Comparison of ENCODE assay signal across 7 cellular contexts in the genomic region with DNA sequence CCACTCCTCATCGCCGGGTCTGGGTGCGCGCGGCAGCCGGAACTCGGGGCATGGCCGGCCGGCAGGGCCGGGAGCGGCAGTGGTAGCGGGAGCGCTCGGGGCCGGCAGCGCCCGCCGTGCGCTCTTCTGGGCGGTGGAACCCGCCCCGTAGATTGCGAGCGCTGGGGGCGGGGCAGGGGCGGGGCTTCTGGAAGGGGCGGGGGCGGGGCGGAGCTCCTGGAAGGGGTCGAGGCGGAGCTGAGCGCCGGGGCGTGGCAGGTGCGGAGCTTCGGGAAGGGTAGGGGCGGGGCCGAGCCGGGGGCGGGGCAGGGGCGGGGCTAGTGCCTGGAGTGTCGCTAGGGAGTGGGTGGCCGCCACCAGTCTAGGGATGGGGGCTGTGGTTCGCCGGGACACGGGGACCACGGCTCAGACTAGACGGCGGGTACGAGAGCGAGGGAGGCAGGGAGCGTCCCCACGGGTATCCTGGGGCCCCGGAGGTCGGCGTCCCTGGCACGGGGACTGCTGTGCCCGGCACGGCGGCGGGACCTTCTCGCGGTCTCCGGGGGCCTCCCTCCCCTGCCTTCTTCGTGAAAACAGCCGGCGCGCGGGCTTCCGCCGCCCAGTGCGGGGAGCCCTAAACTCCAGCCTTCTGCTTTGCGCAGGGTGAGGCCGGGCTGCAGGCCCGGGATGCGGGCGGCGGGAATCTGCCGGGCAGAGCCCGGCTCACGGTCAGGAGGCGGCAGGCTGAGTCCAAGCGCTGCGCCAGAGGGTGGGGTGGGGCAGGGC. TPM values are rescaled to one million over a fixed set of nuclear protein-coding genes. Genes with fewer than 3 reads are reported as not detected.
A peak's percentile ranks its signal among the peaks of the same experiment; 100 is the strongest.
DNase-seq lines count a peak whose midpoint lies in the region; ATAC-seq and TF ChIP-seq lines count a peak whose summit lies in the region.

A gene (minus strand): TSS at position 128 of the 765 bp plus-strand sequence. CDS start 117 bp downstream, at position 11.

- H3K4me3 ChIP-seq in WERI-Rb-1 (ENCODE audit: low read depth, low read length) (peak within 1 kb of the TSS; percentile 57), breast epithelium (peak within 1 kb of the TSS; percentile 61 to 97 (median 85)), skin epidermis (peak within 1 kb of the TSS; percentile 62 to 84 (median 73))

- peaks cover 0 to 4% of the 10 kb centered on the region in 2 donors for H3K4me1 ChIP-seq in breast epithelium

- peak; percentile 91 for DNase-seq in NCI-H146 (lab: John Stamatoyannopoulos, UW)
- peak; percentile 88 for DNase-seq in WERI-Rb-1
- peak; percentile 84 to 86 for DNase-seq in breast epithelium (ENCODE audit: low spot score in 2 of 2)
- peak; percentile 98 for DNase-seq in iPS-NIHi11 (ENCODE audit: low spot score)

- intact Hi-C loops in breast epithelium (cut with DNase I; ENCODE audit: low total_unique reads) = loop anchor here (1.0 kb wide), 1 partner anchor 23 kb away; no protein-coding TSS in a partner anchor

- no peak for TF ChIP-seq CTCF in WERI-Rb-1 (IDR thresholded peaks at IDR 0.05; ENCODE audit: low read depth, low read length)
- TF ChIP-seq CTCF in breast epithelium (IDR thresholded peaks at IDR 0.05) = no peak

- H3K27me3 ChIP-seq in WERI-Rb-1 (ENCODE audit: insufficient read depth, low read depth, severe bottlenecking) = peaks cover 4% of the 10 kb centered on the region
- H3K27me3 ChIP-seq in breast epithelium = no peaks in the 10 kb centered on the region

- no peak for TF ChIP-seq POLR2A in breast epithelium (IDR thresholded peaks at IDR 0.05)

- ATAC-seq in GM18499 (IDR thresholded peaks at IDR 0.05; ENCODE audit: insufficient read depth, unreplicated experiment) = peak; percentile 40
- peak; percentile 70 for ATAC-seq in HG02678 (IDR thresholded peaks at IDR 0.05; ENCODE audit: unreplicated experiment)

- H3K36me3 ChIP-seq in WERI-Rb-1 = no peaks in the 10 kb centered on the region
- H3K36me3 ChIP-seq in breast epithelium = no peaks in the 10 kb centered on the region

- H3K27ac ChIP-seq in WERI-Rb-1 (peak within 1 kb of the TSS; percentile 80), breast epithelium (peak within 1 kb of the TSS; percentile 46 to 79), skin epidermis (peak within 1 kb of the TSS in 20 of 21 experiments; percentile 27 to 87 (median 72))

- no peaks in the 10 kb centered on the region for H3K9me3 ChIP-seq in WERI-Rb-1 (ENCODE audit: severe bottlenecking)
- H3K9me3 ChIP-seq in breast epithelium = no peaks in the 10 kb centered on the region

RNA-seq across cellular contexts. Expression of the gene that starts here (rescaled TPM):
- 10 to 100 TPM in 2 of 3 donors, 1 to 10 TPM in 1; 5.6 to 12.8 (median 11.7) TPM for total RNA-seq in breast epithelium

Comparison
In these comparisons a context has a peak if more than half of its experiments do, and no peak if none do; other contexts are left out.
1. Peak in every context shown above with its lines: DNase-seq, ATAC-seq, H3K4me3 ChIP-seq and H3K27ac ChIP-seq.